In the genomic region with DNA sequence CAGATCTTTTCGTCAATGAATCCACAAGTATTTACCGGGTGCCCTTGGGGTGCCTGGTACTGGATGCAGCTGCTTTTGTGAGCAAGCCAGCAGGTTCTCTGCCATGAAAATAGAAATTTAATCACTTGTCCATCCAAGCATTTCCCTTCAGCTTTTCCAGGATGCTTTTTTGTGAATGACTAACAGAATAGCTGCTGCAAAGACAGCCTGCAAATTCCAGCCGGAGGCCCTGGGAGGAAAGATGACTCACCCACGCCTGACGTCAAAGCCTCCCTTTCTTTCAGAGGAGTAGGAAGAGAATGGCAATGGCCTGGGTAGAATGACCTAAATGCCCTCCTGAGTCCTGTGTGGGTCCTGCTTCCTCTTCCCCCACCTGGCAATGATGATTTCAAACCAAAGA, we compare ENCODE assay signal across 9 cellular contexts.
A peak's percentile ranks its signal among the peaks of the same experiment; 100 is the strongest.
DNase-seq lines count a peak whose midpoint lies in the region; ATAC-seq and TF ChIP-seq lines count a peak whose summit lies in the region.
"Had no signal": no experiment of that assay in that cellular context is flagged by ENCODE, and none has a peak within 500 bp of the region (broad histone marks: within the 10 kb centered on the region; RNA-seq: fewer than 3 reads in every experiment).

No MANE protein-coding gene starts in this region.

- H3K9me3 Mint-ChIP-seq in CD8-positive, alpha-beta T cell = no peaks in the 10 kb centered on the region
- H3K9me3 Mint-ChIP-seq in naive thymus-derived CD8-positive, alpha-beta T cell = no peaks in the 10 kb centered on the region

- H3K36me3 Mint-ChIP-seq in CD8-positive, alpha-beta T cell = no peaks in the 10 kb centered on the region
- H3K36me3 Mint-ChIP-seq in naive thymus-derived CD8-positive, alpha-beta T cell = peaks cover 0 to 3% (median 0%) of the 10 kb centered on the region in 3 donors
- H3K36me3 Mint-ChIP-seq: CD4-positive, CD25-positive, alpha-beta regulatory T cell had no signal

- no peaks in the 10 kb centered on the region for H3K9me3 ChIP-seq in right cardiac atrium (ENCODE audit: control insufficient read depth, low read length)
- H3K9me3 ChIP-seq in CD8-positive, alpha-beta T cell (ENCODE audit: low read length) = no peaks in the 10 kb centered on the region

- no peak overlapping the region for H3K27ac Mint-ChIP-seq in CD8-positive, alpha-beta T cell
- H3K27ac Mint-ChIP-seq in naive thymus-derived CD8-positive, alpha-beta T cell = no peak overlapping the region
- H3K27ac Mint-ChIP-seq: CD4-positive, CD25-positive, alpha-beta regulatory T cell had no signal

- H3K4me1 Mint-ChIP-seq in CD8-positive, alpha-beta T cell (ENCODE audit: low read depth) = no peaks in the 10 kb centered on the region
- no peaks in the 10 kb centered on the region for H3K4me1 Mint-ChIP-seq in naive thymus-derived CD8-positive, alpha-beta T cell

- H3K27me3 ChIP-seq in right cardiac atrium (ENCODE audit: control insufficient read depth, insufficient read depth) = no peaks in the 10 kb centered on the region
- H3K27me3 ChIP-seq in CD8-positive, alpha-beta T cell (ENCODE audit: insufficient read depth, low read length) = no peaks in the 10 kb centered on the region

- H3K27ac ChIP-seq in right cardiac atrium (ENCODE audit: low read length) = peak overlapping the region; percentile 30
- H3K27ac ChIP-seq in CD8-positive, alpha-beta T cell (ENCODE audit: low read depth, low read length) = no peak overlapping the region

- peak; percentile 93 to 98 for ATAC-seq in right cardiac atrium
- no peak for ATAC-seq in CD8-positive, alpha-beta T cell
- no peak for ATAC-seq in naive thymus-derived CD8-positive, alpha-beta T cell

- POLR2A ChIA-PET in CD8-positive, alpha-beta T cell (lab: Charles Lee) = no interaction called here
- POLR2A ChIA-PET in naive thymus-derived CD8-positive, alpha-beta T cell (lab: Charles Lee) = no interaction called here

- CTCF ChIA-PET in CD8-positive, alpha-beta T cell (lab: Charles Lee) = interaction anchor here (1.5 to 1.6 kb wide), 2 partner anchors 73 to 558 kb away, joined by 3 read pairs; no protein-coding TSS in a partner anchor

- peaks cover 20% of the 10 kb centered on the region for H3K27me3 Mint-ChIP-seq in CD8-positive, alpha-beta T cell (ENCODE audit: low read depth)
- peaks cover 4 to 25% (median 12%) of the 10 kb centered on the region in 5 donors for H3K27me3 Mint-ChIP-seq in naive thymus-derived CD8-positive, alpha-beta T cell

- intact Hi-C loops in right cardiac atrium (cut with DNase I) = no loop called here
- intact Hi-C loops in CD8-positive, alpha-beta T cell (cut with DNase I, micrococcal nuclease) = no loop called here

- no peak overlapping the region for H3K4me3 ChIP-seq in right cardiac atrium (ENCODE audit: low read length)
- H3K4me3 ChIP-seq in CD8-positive, alpha-beta T cell (ENCODE audit: low read depth, low read length) = no peak overlapping the region

- no peak for TF ChIP-seq CTCF in CD8-positive, alpha-beta T cell (IDR thresholded peaks at IDR 0.05)

- no peaks in the 10 kb centered on the region for H3K36me3 ChIP-seq in CD8-positive, alpha-beta T cell (ENCODE audit: insufficient read depth, low read length)

- no peak overlapping the region for H3K4me3 Mint-ChIP-seq in CD8-positive, alpha-beta T cell
- no peak overlapping the region for H3K4me3 Mint-ChIP-seq in naive thymus-derived CD8-positive, alpha-beta T cell
- H3K4me3 Mint-ChIP-seq: CD4-positive, CD25-positive, alpha-beta regulatory T cell had no signal

- 21% methylated on average over 5 of the region's 5 CpGs for WGBS in right cardiac atrium

- DNase-seq in NCI-H510A treated with DMSO at 0.1 percent for 48 hours (lab: John Stamatoyannopoulos, UW) = peak; percentile 15
- DNase-seq in NCI-H510A (lab: John Stamatoyannopoulos, UW) = no peak
- DNase-seq in anterior cingulate cortex (lab: John Stamatoyannopoulos, UW) = peak in 55 of 58 donors; percentile 8 to 88 (median 49)
- DNase-seq in right cardiac atrium = peak; percentile 83 to 90 (median 88)
- DNase-seq in renal cortical epithelial cell (ENCODE audit: low read depth) = peak; percentile 99
- no peak for DNase-seq in CD8-positive, alpha-beta T cell
- DNase-seq in naive thymus-derived CD8-positive, alpha-beta T cell = no peak
- DNase-seq in D341Med (ENCODE audit: low spot score) = no peak
- DNase-seq: CD4-positive, CD25-positive, alpha-beta regulatory T cell had no signal

- H3K4me1 ChIP-seq in right cardiac atrium (ENCODE audit: control insufficient read depth, insufficient read depth, low read length) = peaks cover 5% of the 10 kb centered on the region
- no peaks in the 10 kb centered on the region for H3K4me1 ChIP-seq in CD8-positive, alpha-beta T cell (ENCODE audit: insufficient read depth, low read length)

Comparison
In these comparisons a context has a peak if more than half of its experiments do, and no peak if none do; other contexts are left out.
1. DNase-seq: peak in NCI-H510A treated with DMSO at 0.1 percent for 48 hours (single experiment), anterior cingulate cortex (55 of 58), right cardiac atrium (3 of 3) and renal cortical epithelial cell (single experiment); none in NCI-H510A (single experiment), CD8-positive, alpha-beta T cell (0 of 7), naive thymus-derived CD8-positive, alpha-beta T cell (0 of 10) and D341Med (single experiment).
2. ATAC-seq: peak in right cardiac atrium (2 of 2); none in CD8-positive, alpha-beta T cell (single experiment) and naive thymus-derived CD8-positive, alpha-beta T cell (0 of 2).